14 cellular contexts compared by ENCODE assay signal in the genomic region with DNA sequence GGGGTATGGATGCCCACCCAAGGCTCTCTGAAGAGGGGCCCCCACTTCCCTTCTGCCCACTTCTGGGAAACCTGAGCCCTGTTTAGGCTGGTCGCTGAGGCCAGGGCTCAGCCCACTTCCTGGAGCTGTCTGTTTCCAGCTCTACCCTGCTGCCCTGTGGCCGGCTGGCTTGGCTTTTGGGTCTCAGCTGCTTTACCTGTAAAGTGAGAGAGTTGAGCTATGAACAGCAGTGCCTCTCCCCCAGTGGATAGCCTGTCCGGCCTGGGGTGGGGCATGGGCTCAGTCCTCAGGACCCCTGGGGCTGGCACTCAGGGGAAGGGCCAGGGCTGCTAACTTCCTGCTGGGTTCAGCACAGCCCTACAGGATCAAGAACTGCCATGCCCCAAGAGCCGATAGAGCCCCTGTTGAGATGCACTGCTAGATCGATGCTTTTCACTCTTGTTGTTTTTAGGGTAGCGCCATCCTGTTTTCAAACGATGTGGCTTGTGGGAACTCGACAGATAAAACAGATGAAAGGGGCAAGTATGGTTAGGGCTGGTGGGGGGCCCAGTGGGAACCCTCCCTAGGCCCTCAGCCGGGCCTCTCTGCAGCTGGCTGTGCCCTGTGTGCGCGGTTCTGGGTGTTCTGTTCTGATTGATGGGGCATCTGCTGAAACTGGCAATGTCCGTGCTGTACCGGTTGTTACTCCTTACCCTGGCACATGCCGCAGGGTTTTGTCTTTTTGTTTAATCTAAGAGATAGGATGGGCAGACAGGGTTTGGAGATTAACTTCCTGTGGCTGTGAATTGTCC. TPM values are rescaled to one million over a fixed set of nuclear protein-coding genes. Genes with fewer than 3 reads are reported as not detected.
DNase-seq lines count a peak whose midpoint lies in the region; ATAC-seq and TF ChIP-seq lines count a peak whose summit lies in the region.
"Had no signal": no experiment of that assay in that cellular context is flagged by ENCODE, and none has a peak within 500 bp of the region (broad histone marks: within the 10 kb centered on the region; RNA-seq: fewer than 3 reads in every experiment).

No MANE protein-coding gene starts in this region.

- no peaks in the 10 kb centered on the region for H3K9me3 Mint-ChIP-seq in activated naive CD4-positive, alpha-beta T cell treated with anti-CD3 and anti-CD28 coated beads for 36 hours
- H3K9me3 Mint-ChIP-seq in activated CD8-positive, alpha-beta memory T cell treated with anti-CD3 and anti-CD28 coated beads, Interleukin-2, amount 10 ng/mL, durations not matched to agents 7 days and 5 days (ENCODE audit: low read depth) = no peaks in the 10 kb centered on the region
- H3K9me3 Mint-ChIP-seq: IgD-negative memory B cell had no signal

- CTCF ChIA-PET in activated naive CD4-positive, alpha-beta T cell treated with anti-CD3 and anti-CD28 coated beads for 36 hours (lab: Charles Lee) = interaction anchor here (0.7 to 2.7 kb wide), 7 partner anchors 10 to 260 kb away, joined by 3 to 14 read pairs (median 4); no protein-coding TSS in a partner anchor
- CTCF ChIA-PET in activated CD8-positive, alpha-beta memory T cell treated with anti-CD3 and anti-CD28 coated beads, Interleukin-2, amount 10 ng/mL, durations not matched to agents 7 days and 5 days (lab: Charles Lee) = interaction anchor here (0.8 to 3.4 kb wide), 9 partner anchors 9 to 133 kb away, joined by 3 to 25 read pairs (median 4); no protein-coding TSS in a partner anchor

- H3K4me3 ChIP-seq in thyroid gland (replicated peaks in 1 of 3) = no peak overlapping the region
- H3K4me3 ChIP-seq: uterus had no signal

- no peak for TF ChIP-seq POLR2A in thyroid gland (IDR thresholded peaks at IDR 0.05)

- H3K9me3 ChIP-seq in thyroid gland = no peaks in the 10 kb centered on the region
- H3K9me3 ChIP-seq: uterus had no signal

- no peaks in the 10 kb centered on the region for H3K27me3 Mint-ChIP-seq in activated naive CD4-positive, alpha-beta T cell treated with anti-CD3 and anti-CD28 coated beads for 36 hours (ENCODE audit: low read depth)
- no peaks in the 10 kb centered on the region for H3K27me3 Mint-ChIP-seq in activated CD8-positive, alpha-beta memory T cell treated with anti-CD3 and anti-CD28 coated beads, Interleukin-2, amount 10 ng/mL, durations not matched to agents 7 days and 5 days
- H3K27me3 Mint-ChIP-seq: IgD-negative memory B cell had no signal

- H3K4me1 ChIP-seq in thyroid gland = peaks cover 15 to 43% of the 10 kb centered on the region in 2 donors
- H3K4me1 ChIP-seq: uterus had no signal

- peaks cover 26% of the 10 kb centered on the region for H3K4me1 Mint-ChIP-seq in activated naive CD4-positive, alpha-beta T cell treated with anti-CD3 and anti-CD28 coated beads for 36 hours (ENCODE audit: low read depth)
- peaks cover 21% of the 10 kb centered on the region for H3K4me1 Mint-ChIP-seq in activated CD8-positive, alpha-beta memory T cell treated with anti-CD3 and anti-CD28 coated beads, Interleukin-2, amount 10 ng/mL, durations not matched to agents 7 days and 5 days
- H3K4me1 Mint-ChIP-seq: IgD-negative memory B cell had no signal

- peak overlapping the region; percentile 37 for H3K27ac Mint-ChIP-seq in activated naive CD4-positive, alpha-beta T cell treated with anti-CD3 and anti-CD28 coated beads for 36 hours
- peak overlapping the region; percentile 69 for H3K27ac Mint-ChIP-seq in activated CD8-positive, alpha-beta memory T cell treated with anti-CD3 and anti-CD28 coated beads, Interleukin-2, amount 10 ng/mL, durations not matched to agents 7 days and 5 days
- H3K27ac Mint-ChIP-seq: IgD-negative memory B cell had no signal

- no peaks in the 10 kb centered on the region for H3K36me3 ChIP-seq in thyroid gland
- H3K36me3 ChIP-seq: uterus had no signal

- WGBS in thyroid gland, 2 donors = 73 to 74% methylated on average over 13 to 14 of the region's 14 CpGs

- H3K4me3 Mint-ChIP-seq in activated naive CD4-positive, alpha-beta T cell treated with anti-CD3 and anti-CD28 coated beads for 36 hours = no peak overlapping the region
- H3K4me3 Mint-ChIP-seq in activated CD8-positive, alpha-beta memory T cell treated with anti-CD3 and anti-CD28 coated beads, Interleukin-2, amount 10 ng/mL, durations not matched to agents 7 days and 5 days = peak overlapping the region; percentile 16

- no peaks in the 10 kb centered on the region for H3K27me3 ChIP-seq in thyroid gland
- H3K27me3 ChIP-seq: uterus had no signal

- peak; percentile 13 for DNase-seq in activated naive CD4-positive, alpha-beta T cell treated with anti-CD3 and anti-CD28 coated beads for 36 hours
- DNase-seq in activated naive CD4-positive, alpha-beta T cell treated with Interleukin-2 at 50 U/mL for 16 hours = no peak
- peak; percentile 45 for DNase-seq in activated CD8-positive, alpha-beta memory T cell treated with anti-CD3 and anti-CD28 coated beads, Interleukin-2, amount 10 ng/mL, durations not matched to agents 7 days and 5 days
- DNase-seq in left cardiac atrium (no peak), thyroid gland (peak; percentile 11 to 15), GM13976 (ENCODE audit: low spot score) (no peak)
- no peak for DNase-seq in effector CD8-positive, alpha-beta T cell (lab: John Stamatoyannopoulos, UW)
- DNase-seq: activated CD4-positive, alpha-beta T cell treated with anti-CD3 and anti-CD28 coated beads for 1 hour; NCI-H146; stimulated activated CD4-positive, alpha-beta T cell treated with anti-CD3 and anti-CD28 coated beads, Interleukin-12 subunit alpha, Interleukin-12 subunit beta, amount 100 ng/mL, for 4 hours; uterus had no signal

- H3K36me3 Mint-ChIP-seq in activated naive CD4-positive, alpha-beta T cell treated with anti-CD3 and anti-CD28 coated beads for 36 hours (ENCODE audit: low read depth) = no peaks in the 10 kb centered on the region
- no peaks in the 10 kb centered on the region for H3K36me3 Mint-ChIP-seq in activated CD8-positive, alpha-beta memory T cell treated with anti-CD3 and anti-CD28 coated beads, Interleukin-2, amount 10 ng/mL, durations not matched to agents 7 days and 5 days

- in situ Hi-C loops in GM13976 (cut with MboI; ENCODE audit: low sequenced_read_pairs, unreplicated experiment) = no loop called here

- intact Hi-C loops in activated naive CD4-positive, alpha-beta T cell treated with anti-CD3 and anti-CD28 coated beads for 36 hours (cut with micrococcal nuclease) = loop anchor here (10.0 kb wide), 1 partner anchor 77 kb away; no protein-coding TSS in a partner anchor
- intact Hi-C loops in left cardiac atrium (cut with DNase I) (no loop called here), thyroid gland (cut with DNase I) (no loop called here)

- no peak for TF ChIP-seq CTCF in thyroid gland (IDR thresholded peaks at IDR 0.05)
- TF ChIP-seq CTCF in GM13976 (IDR thresholded peaks at IDR 0.05; ENCODE audit: borderline replicate concordance, control extremely low read depth, extremely low read depth, insufficient read depth, missing control alignments) = no peak

- ATAC-seq in activated CD8-positive, alpha-beta memory T cell treated with anti-CD3 and anti-CD28 coated beads, Interleukin-2, amount 10 ng/mL, durations not matched to agents 7 days and 5 days = peak; percentile 71
- ATAC-seq in left cardiac atrium = peak; percentile 18 to 27
- no peak for ATAC-seq in HG03342 (IDR thresholded peaks at IDR 0.05; ENCODE audit: unreplicated experiment)

- peak overlapping the region; percentile 10 to 50 (median 18) for H3K27ac ChIP-seq in thyroid gland
- H3K27ac ChIP-seq: uterus had no signal

RNA-seq across cellular contexts. Expression of a gene that starts 9.9 kb away (rescaled TPM):
- total RNA-seq in activated naive CD4-positive, alpha-beta T cell treated with anti-CD3 and anti-CD28 coated beads for 36 hours = not detected
- not detected for total RNA-seq in activated CD8-positive, alpha-beta memory T cell treated with anti-CD3 and anti-CD28 coated beads, Interleukin-2, amount 10 ng/mL, durations not matched to agents 7 days and 5 days
- total RNA-seq in left cardiac atrium (10 to 100 TPM; 38.9 to 83.6 TPM), thyroid gland (under 1 TPM in 2 of 4 donors, not detected in 2; 0.22 to 0.40 TPM)
- total RNA-seq: glomerular endothelial cell had no signal

RNA-seq across cellular contexts. Expression of a gene that starts 44.8 kb away (rescaled TPM):
- 10 to 100 TPM; 18.0 to 18.4 TPM for total RNA-seq in activated naive CD4-positive, alpha-beta T cell treated with anti-CD3 and anti-CD28 coated beads for 36 hours
- 10 to 100 TPM; 31.4 to 32.8 TPM for total RNA-seq in activated CD8-positive, alpha-beta memory T cell treated with anti-CD3 and anti-CD28 coated beads, Interleukin-2, amount 10 ng/mL, durations not matched to agents 7 days and 5 days
- 10 to 100 TPM; 15.7 to 19.5 TPM for total RNA-seq in left cardiac atrium
- total RNA-seq in thyroid gland = 10 to 100 TPM; 18.4 to 43.5 (median 24.8) TPM

Comparison
In these comparisons a context has a peak if more than half of its experiments do, and no peak if none do; other contexts are left out.
1. DNase-seq: peak in activated naive CD4-positive, alpha-beta T cell treated with anti-CD3 and anti-CD28 coated beads for 36 hours (single experiment), activated CD8-positive, alpha-beta memory T cell treated with anti-CD3 and anti-CD28 coated beads, Interleukin-2, amount 10 ng/mL, durations not matched to agents 7 days and 5 days (single experiment) and thyroid gland (2 of 2); none in activated naive CD4-positive, alpha-beta T cell treated with Interleukin-2 at 50 U/mL for 16 hours (single experiment), left cardiac atrium (single experiment), effector CD8-positive, alpha-beta T cell (single experiment) and GM13976 (single experiment).
2. RNA of a gene that starts 9.9 kb away (total RNA-seq): 38.9 to 83.6 TPM in left cardiac atrium; 0.22 to 0.40 TPM in thyroid gland, not detected in activated naive CD4-positive, alpha-beta T cell treated with anti-CD3 and anti-CD28 coated beads for 36 hours and not detected in activated CD8-positive, alpha-beta memory T cell treated with anti-CD3 and anti-CD28 coated beads, Interleukin-2, amount 10 ng/mL, durations not matched to agents 7 days and 5 days; every median in the first group is over 10 times any median in the second.